Comparison of ENCODE assay signal across 8 cellular contexts in the genomic region with DNA sequence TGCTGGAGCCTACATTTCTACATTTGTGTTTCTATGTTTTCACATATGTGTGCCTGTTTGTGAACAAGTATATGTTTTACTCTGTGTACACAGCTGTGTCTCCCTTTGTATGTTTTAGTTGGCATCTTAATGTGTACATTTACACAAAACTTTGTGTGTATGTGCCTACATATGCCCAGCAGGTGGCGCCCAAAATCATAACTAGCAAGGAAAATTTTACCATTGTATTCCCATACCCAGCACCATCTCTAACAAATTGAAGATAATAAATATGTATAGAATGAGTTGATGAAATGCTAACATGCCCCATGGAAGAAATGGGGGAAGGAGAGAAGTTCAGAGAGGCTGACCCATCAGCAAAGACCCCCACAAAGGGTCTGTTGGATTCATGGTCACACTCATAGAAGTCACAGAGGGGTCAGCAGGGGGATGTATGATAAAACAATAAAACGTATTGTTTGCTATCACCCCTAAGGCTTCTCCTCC. TPM values are rescaled to one million over a fixed set of nuclear protein-coding genes. Genes with fewer than 3 reads are reported as not detected.
A peak's percentile ranks its signal among the peaks of the same experiment; 100 is the strongest.
DNase-seq lines count a peak whose midpoint lies in the region; ATAC-seq and TF ChIP-seq lines count a peak whose summit lies in the region.

No MANE protein-coding gene starts in this region.

- peaks cover 21% of the 10 kb centered on the region for H3K4me1 ChIP-seq in left ventricle myocardium inferior
- peaks cover 0 to 12% (median 1%) of the 10 kb centered on the region in 4 donors for H3K4me1 ChIP-seq in sigmoid colon

- H3K4me1 Mint-ChIP-seq in activated naive CD8-positive, alpha-beta T cell treated with anti-CD3 and anti-CD28 coated beads, Interleukin-2, amount 50 U/mL, for 24 hours = peaks cover 29% of the 10 kb centered on the region

- no peak for TF ChIP-seq POLR2A in sigmoid colon (IDR thresholded peaks at IDR 0.05)

- peak; percentile 59 for TF ChIP-seq CTCF in GM13976 (IDR thresholded peaks at IDR 0.05; ENCODE audit: borderline replicate concordance, control extremely low read depth, extremely low read depth, insufficient read depth, missing control alignments)
- peak; percentile 89 for TF ChIP-seq CTCF in left ventricle myocardium inferior (IDR thresholded peaks at IDR 0.05; ENCODE audit: borderline replicate concordance)
- peak; percentile 79 to 87 (median 84) for TF ChIP-seq CTCF in sigmoid colon (IDR thresholded peaks at IDR 0.05)

- H3K27ac ChIP-seq in left ventricle myocardium inferior (replicated peaks) (no peak overlapping the region), sigmoid colon (no peak overlapping the region)

- H3K36me3 Mint-ChIP-seq in activated naive CD8-positive, alpha-beta T cell treated with anti-CD3 and anti-CD28 coated beads, Interleukin-2, amount 50 U/mL, for 24 hours (ENCODE audit: low read depth) = peaks cover 7% of the 10 kb centered on the region

- no peak overlapping the region for H3K4me3 Mint-ChIP-seq in activated naive CD8-positive, alpha-beta T cell treated with anti-CD3 and anti-CD28 coated beads, Interleukin-2, amount 50 U/mL, for 24 hours

- TF ChIP-seq EP300 in sigmoid colon (IDR thresholded peaks at IDR 0.05) = no peak

- WGBS in sigmoid colon, 2 donors = 34 to 41% methylated on average over 2 of the region's 2 CpGs

- H3K9me3 ChIP-seq in left ventricle myocardium inferior (replicated peaks) (peaks cover 11% of the 10 kb centered on the region), sigmoid colon (no peaks in the 10 kb centered on the region)

- H3K27me3 ChIP-seq in left ventricle myocardium inferior (ENCODE audit: low read depth) = no peaks in the 10 kb centered on the region
- no peaks in the 10 kb centered on the region for H3K27me3 ChIP-seq in sigmoid colon

- intact Hi-C loops in left ventricle myocardium inferior (cut with micrococcal nuclease) = loop anchor here (10.0 kb wide), 2 partner anchors 139 to 239 kb away; no protein-coding TSS in a partner anchor
- intact Hi-C loops in sigmoid colon (cut with DNase I) = loop anchor here (2.0 kb wide), 1 partner anchor 143 kb away; no protein-coding TSS in a partner anchor

- DNase-seq in GM13976 (ENCODE audit: low spot score) (no peak), NCI-H1417 (lab: John Stamatoyannopoulos, UW) (peak; percentile 64 to 90 (median 87)), SW480 (ENCODE audit: low spot score) (peak; percentile 78), left ventricle myocardium inferior (peak; percentile 70), sigmoid colon (peak; percentile 86)
- DNase-seq in activated naive CD8-positive, alpha-beta T cell treated with anti-CD3 and anti-CD28 coated beads, Interleukin-2, amount 50 U/mL, for 24 hours = peak; percentile 74

- H3K4me3 ChIP-seq in left ventricle myocardium inferior (no peak overlapping the region), sigmoid colon (no peak overlapping the region)

- H3K36me3 ChIP-seq in left ventricle myocardium inferior (no peaks in the 10 kb centered on the region), sigmoid colon (no peaks in the 10 kb centered on the region)

- in situ Hi-C loops in GM13976 (cut with MboI; ENCODE audit: low sequenced_read_pairs, unreplicated experiment) = loop anchor here (5.0 to 10.0 kb wide), 2 partner anchors 141 to 229 kb away; no protein-coding TSS in a partner anchor

- peak; percentile 50 for ATAC-seq in activated naive CD8-positive, alpha-beta T cell treated with anti-CD3 and anti-CD28 coated beads, Interleukin-2, amount 50 U/mL, for 24 hours
- no peak for ATAC-seq in HG02610 (IDR thresholded peaks at IDR 0.05; ENCODE audit: unreplicated experiment)
- ATAC-seq in HG02852 (IDR thresholded peaks at IDR 0.05; ENCODE audit: unreplicated experiment) = no peak

- no peak overlapping the region for H3K27ac Mint-ChIP-seq in activated naive CD8-positive, alpha-beta T cell treated with anti-CD3 and anti-CD28 coated beads, Interleukin-2, amount 50 U/mL, for 24 hours

- no peaks in the 10 kb centered on the region for H3K27me3 Mint-ChIP-seq in activated naive CD8-positive, alpha-beta T cell treated with anti-CD3 and anti-CD28 coated beads, Interleukin-2, amount 50 U/mL, for 24 hours

- peaks cover 10% of the 10 kb centered on the region for H3K9me3 Mint-ChIP-seq in activated naive CD8-positive, alpha-beta T cell treated with anti-CD3 and anti-CD28 coated beads, Interleukin-2, amount 50 U/mL, for 24 hours

RNA-seq across cellular contexts. Expression of gene PKDCC, which starts 48.1 kb away (rescaled TPM):
- total RNA-seq in left ventricle myocardium inferior (88.7 TPM), sigmoid colon (100 to 1,000 TPM in 2 of 4 donors, 10 to 100 TPM in 2; 64.8 to 106 (median 96.1) TPM)
- polyA plus RNA-seq in sigmoid colon = 10 to 100 TPM; 13.9 to 67.7 (median 21.0) TPM
